Comparison of ENCODE assay signal across 30 cellular contexts in the genomic region with DNA sequence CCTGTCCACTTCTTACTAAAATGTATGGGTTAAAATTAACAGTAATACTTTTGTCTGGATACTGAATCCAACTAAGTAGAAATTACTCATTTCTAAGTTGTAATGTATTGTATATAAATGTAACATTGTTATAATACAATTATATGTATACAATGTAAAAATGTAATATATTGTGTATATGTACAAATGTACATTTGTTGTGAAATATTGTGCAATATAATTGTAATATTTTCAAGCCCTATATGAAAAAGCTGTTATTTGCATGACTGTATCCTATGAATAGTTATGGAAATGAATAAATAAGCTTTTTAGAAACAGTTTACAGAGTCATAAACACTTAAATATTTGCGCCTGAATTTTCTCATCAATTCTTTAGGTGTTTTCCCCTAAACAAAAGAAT.
"Had no signal": no experiment of that assay in that cellular context is flagged by ENCODE, and none has a peak within 500 bp of the region (broad histone marks: within the 10 kb centered on the region; RNA-seq: fewer than 3 reads in every experiment).

No MANE protein-coding gene starts in this region.

- H3K4me1 ChIP-seq: ascending aorta had no signal

- H3K4me3 ChIP-seq: ascending aorta, cardiac muscle cell had no signal

- H3K27ac ChIP-seq: ascending aorta, cardiac muscle cell, VCaP had no signal

- H3K9me3 ChIP-seq: ascending aorta had no signal

- H3K36me3 ChIP-seq: ascending aorta, cardiac muscle cell had no signal

- ATAC-seq: activated CD8-positive, alpha-beta T cell treated with anti-CD3 and anti-CD28 coated beads for 36 hours; activated naive CD8-positive, alpha-beta T cell treated with anti-CD3 and anti-CD28 coated beads, Interleukin-2, amount 50 U/mL, for 24 hours; activated T-cell treated with anti-CD3 and anti-CD28 coated beads, Interleukin-2, amount 50 U/mL, for 4 hours; activated T-cell treated with anti-CD3 and anti-CD28 coated beads, Interleukin-2, amount 50 U/mL, for 72 hours had no signal

- FAIRE-seq: bronchial epithelial cell, TTC549 had no signal

- H3K27me3 ChIP-seq: ascending aorta, cardiac muscle cell had no signal

- DNase-seq: activated B cell treated with CpG ODN at 0.5 μM for 24 hours; activated CD4-positive, alpha-beta memory T cell treated with anti-CD3 and anti-CD28 coated beads for 36 hours; activated CD4-positive, alpha-beta T cell treated with anti-CD3 and anti-CD28 coated beads for 4 hours; activated CD4-positive, alpha-beta T cell treated with anti-CD3 and anti-CD28 coated beads, Interleukin-2, amount 10 ng/mL, durations not matched to agents 24 days and 14 days; activated CD4-positive, alpha-beta T cell treated with anti-CD3 and anti-CD28 coated beads, Interleukin-2, amount 50 U/mL, for 1 hour; activated CD4-positive, alpha-beta T cell treated with anti-CD3 and anti-CD28 coated beads, Interleukin-2, amount 50 U/mL, for 4 hours; activated CD4-positive, CD25-positive, alpha-beta regulatory T cell treated with anti-CD3 and anti-CD28 coated beads, Interleukin-2, amount 50 U/mL, for 72 hours; activated CD8-positive, alpha-beta memory T cell treated with anti-CD3 and anti-CD28 coated beads, Interleukin-2, amount 50 U/mL, for 4 hours; activated CD8-positive, alpha-beta T cell treated with anti-CD3 and anti-CD28 coated beads for 36 hours; activated effector memory CD4-positive, alpha-beta T cell treated with Interleukin-2 at 50 U/mL for 16 hours; activated gamma-delta T cell; activated naive CD4-positive, alpha-beta T cell treated with anti-CD3 and anti-CD28 coated beads, Interleukin-2, amount 10 ng/mL, durations not matched to agents 7 days and 5 days; activated naive CD4-positive, alpha-beta T cell treated with Interleukin-2 at 50 U/mL for 16 hours; activated naive CD8-positive, alpha-beta T cell treated with anti-CD3 and anti-CD28 coated beads, Interleukin-2, amount 10 ng/mL, durations not matched to agents 7 days and 5 days; activated naive CD8-positive, alpha-beta T cell treated with anti-CD3 and anti-CD28 coated beads, Interleukin-2, amount 50 U/mL, for 24 hours; activated T-cell treated with anti-CD3 and anti-CD28 coated beads for 4 hours; activated T-cell treated with anti-CD3 and anti-CD28 coated beads, Interleukin-2, amount 50 U/mL, for 1 hour; activated T-cell treated with anti-CD3 and anti-CD28 coated beads, Interleukin-2, amount 50 U/mL, for 4 hours; activated T-cell treated with anti-CD3 and anti-CD28 coated beads, Interleukin-2, amount 50 U/mL, for 72 hours; amygdala; anterior cingulate cortex; central memory CD4-positive, alpha-beta T cell; T-helper 1 cell; T-helper 2 cell; T-helper 9 cell had no signal
